8 cellular contexts compared by ENCODE assay signal in the genomic region with DNA sequence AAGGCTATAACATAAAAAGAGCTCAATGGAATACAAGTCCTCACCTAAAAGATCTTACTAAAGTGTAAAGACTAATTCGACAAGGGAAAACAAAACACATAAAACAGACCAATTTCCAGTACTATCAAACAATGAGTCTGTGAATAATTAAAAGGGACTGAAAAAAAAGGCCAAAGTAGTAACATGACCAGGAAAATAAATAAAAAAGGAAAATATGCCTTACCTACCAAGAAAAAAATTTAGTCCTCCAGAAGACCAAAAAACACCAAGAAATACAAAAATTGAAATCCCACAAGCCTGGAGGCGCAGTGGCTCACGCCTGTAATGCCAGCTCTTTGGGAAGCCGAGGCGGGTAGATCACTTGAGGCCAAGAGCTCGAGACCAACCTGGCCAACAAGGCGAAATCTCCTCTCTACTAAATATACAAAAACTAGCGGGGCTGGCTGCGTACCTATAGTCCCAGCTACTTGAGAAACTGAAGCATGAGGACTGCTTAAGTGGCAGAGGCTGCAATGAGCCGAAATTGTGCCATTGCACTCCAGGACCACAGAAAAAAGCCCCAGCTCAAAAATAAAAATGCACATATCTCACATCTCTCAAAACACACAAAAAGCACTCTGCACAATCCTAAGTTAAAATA.
DNase-seq lines count a peak whose midpoint lies in the region; ATAC-seq and TF ChIP-seq lines count a peak whose summit lies in the region.

No MANE protein-coding gene starts in this region.

- no peak for TF ChIP-seq CTCF in hepatocyte (IDR thresholded peaks at IDR 0.05; ENCODE audit: poor library complexity)

- H3K36me3 ChIP-seq in hepatocyte (replicated peaks; ENCODE audit: insufficient read depth, low read depth) = no peaks in the 10 kb centered on the region

- H3K4me1 ChIP-seq in hepatocyte (ENCODE audit: insufficient read depth) = peaks cover 4% of the 10 kb centered on the region

- H3K27ac ChIP-seq in hepatocyte = peak overlapping the region; percentile 92

- no peaks in the 10 kb centered on the region for H3K27me3 ChIP-seq in hepatocyte

- peak overlapping the region; percentile 62 for H3K4me2 ChIP-seq in hepatocyte

- no peaks in the 10 kb centered on the region for H3K9me3 ChIP-seq in hepatocyte (ENCODE audit: low read depth)

- no peaks in the 10 kb centered on the region for H3K79me2 ChIP-seq in hepatocyte

- no peaks in the 10 kb centered on the region for H4K20me1 ChIP-seq in hepatocyte (ENCODE audit: insufficient read depth, poor library complexity, severe bottlenecking)

- DNase-seq in activated T-cell treated with anti-CD3 and anti-CD28 coated beads, Interleukin-2, amount 50 U/mL, for 1 hour = peak; percentile 27
- DNase-seq in hepatocyte (ENCODE audit: low spot score) = peak; percentile 66
- DNase-seq in stimulated activated CD4-positive, alpha-beta T cell treated with anti-CD3 and anti-CD28 coated beads, Interleukin-4, amount 100 ng/mL, for 1 hour = peak; percentile 5
- DNase-seq in hippocampal formation (lab: John Stamatoyannopoulos, UW) = no peak
- DNase-seq in dedifferentiated amniotic fluid mesenchymal stem cell (ENCODE audit: extremely low spot score) = no peak

- H3K4me3 ChIP-seq in hepatocyte = no peak overlapping the region

- H2AFZ ChIP-seq in hepatocyte = peak overlapping the region; percentile 8

- 29% methylated on average over 10 of the region's 10 CpGs for WGBS in hepatocyte (ENCODE audit: low lambda C conversion rate, missing lambda C conversion rate)

- ATAC-seq in GM18502 (IDR thresholded peaks at IDR 0.05; ENCODE audit: poor library complexity, unreplicated experiment) (peak; percentile 63), HG03139 (IDR thresholded peaks at IDR 0.05; ENCODE audit: unreplicated experiment) (peak; percentile 45), HG02981 (IDR thresholded peaks at IDR 0.05; ENCODE audit: unreplicated experiment) (no peak)

- no peaks in the 10 kb centered on the region for H3K9me2 ChIP-seq in hepatocyte (replicated peaks; ENCODE audit: insufficient read depth)

Comparison
In these comparisons a context has a peak if more than half of its experiments do, and no peak if none do; other contexts are left out.
1. DNase-seq: peak in activated T-cell treated with anti-CD3 and anti-CD28 coated beads, Interleukin-2, amount 50 U/mL, for 1 hour (single experiment), hepatocyte (single experiment) and stimulated activated CD4-positive, alpha-beta T cell treated with anti-CD3 and anti-CD28 coated beads, Interleukin-4, amount 100 ng/mL, for 1 hour (single experiment); none in hippocampal formation (0 of 2) and dedifferentiated amniotic fluid mesenchymal stem cell (single experiment).